Comparison of ENCODE assay signal across 1 cellular context in the genomic region with DNA sequence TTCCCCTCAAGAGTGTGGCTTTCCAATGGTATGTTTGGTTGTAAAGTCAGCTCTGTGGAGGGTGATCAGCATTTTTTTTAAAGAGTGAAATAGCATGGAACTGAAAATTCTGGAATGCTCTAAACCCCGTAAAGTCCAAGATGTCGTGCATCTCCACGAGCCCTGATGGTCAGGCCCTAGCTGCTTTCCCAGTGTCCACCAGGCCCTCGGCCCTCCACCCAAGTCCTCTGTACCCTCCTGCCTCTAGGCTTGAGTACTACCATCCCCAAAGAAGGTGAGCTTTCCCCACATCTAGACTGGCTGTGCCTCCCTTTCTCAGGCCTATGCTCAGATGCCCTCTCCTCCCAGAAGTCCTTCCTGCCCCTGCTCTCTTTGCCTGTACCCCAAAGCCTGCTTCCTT.
TF ChIP-seq lines count a peak whose summit lies in the region.

No MANE protein-coding gene starts in this region.

TF ChIP-seq in H1, 55 proteins besides CTCF, POLR2A, EP300 and RAD21 (continued from another document):
- TF ChIP-seq RNF2 (IDR thresholded peaks at IDR 0.05; ENCODE audit: borderline replicate concordance, low read depth, low read length, missing control alignments, poor library complexity, severe bottlenecking) = no peak
- no peak for TF ChIP-seq RBBP5 (IDR thresholded peaks at IDR 0.05; ENCODE audit: borderline replicate concordance, low read depth, low read length)
- TF ChIP-seq KDM5A (IDR thresholded peaks at IDR 0.05; ENCODE audit: low read length) = no peak
- no peak for TF ChIP-seq NRF1 (IDR thresholded peaks at IDR 0.05; ENCODE audit: low read depth, low read length)
- TF ChIP-seq PHF8 (conservative IDR thresholded peaks at IDR 0.05; ENCODE audit: low read depth, low read length) = no peak
- TF ChIP-seq RFX5 (IDR thresholded peaks at IDR 0.05; ENCODE audit: borderline replicate concordance, low read depth, low read length) = no peak
- no peak for TF ChIP-seq HDAC2 (IDR thresholded peaks at IDR 0.05; ENCODE audit: borderline replicate concordance in 1 of 2, low read depth in 2 of 2, low read length in 2 of 2)
- no peak for TF ChIP-seq TAF1 (IDR thresholded peaks at IDR 0.05; ENCODE audit: low read depth, low read length)
- TF ChIP-seq CBX5 (IDR thresholded peaks at IDR 0.05; ENCODE audit: low read depth, low read length) = no peak
- no peak for TF ChIP-seq KDM1A (IDR thresholded peaks at IDR 0.05; ENCODE audit: borderline replicate concordance, low read length)
- TF ChIP-seq, protein P1, sequence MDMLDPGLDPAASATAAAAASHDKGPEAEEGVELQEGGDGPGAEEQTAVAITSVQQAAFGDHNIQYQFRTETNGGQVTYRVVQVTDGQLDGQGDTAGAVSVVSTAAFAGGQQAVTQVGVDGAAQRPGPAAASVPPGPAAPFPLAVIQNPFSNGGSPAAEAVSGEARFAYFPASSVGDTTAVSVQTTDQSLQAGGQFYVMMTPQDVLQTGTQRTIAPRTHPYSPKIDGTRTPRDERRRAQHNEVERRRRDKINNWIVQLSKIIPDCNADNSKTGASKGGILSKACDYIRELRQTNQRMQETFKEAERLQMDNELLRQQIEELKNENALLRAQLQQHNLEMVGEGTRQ (IDR thresholded peaks at IDR 0.05; ENCODE audit: low read length) = no peak
- TF ChIP-seq SRF (IDR thresholded peaks at IDR 0.05; ENCODE audit: low read depth, low read length) = no peak
